ENCODE assay signal across 8 cellular contexts in genomic region chr6:167833396-167833763, GRCh38. TPM values are rescaled to one million over a fixed set of nuclear protein-coding genes. Genes with fewer than 3 reads are reported as not detected.
A peak's percentile ranks its signal among the peaks of the same experiment; 100 is the strongest.
DNase-seq lines count a peak whose midpoint lies in the region; ATAC-seq, FAIRE-seq and TF ChIP-seq lines count a peak whose summit lies in the region.
"Had no signal": no experiment of that assay in that cellular context is flagged by ENCODE, and none has a peak within 500 bp of the region (broad histone marks: within the 10 kb centered on the region; RNA-seq: fewer than 3 reads in every experiment).

No MANE protein-coding gene starts in this region.

- H3K4me3 ChIP-seq in astrocyte (ENCODE audit: insufficient read depth, low read depth, low read length) (no peak overlapping the region), smooth muscle cell (no peak overlapping the region), uterus (no peak overlapping the region)

- no peaks in the 10 kb centered on the region for H3K36me3 ChIP-seq in astrocyte (ENCODE audit: insufficient read depth, low read length)
- no peaks in the 10 kb centered on the region for H3K36me3 ChIP-seq in smooth muscle cell (ENCODE audit: low read depth)
- H3K36me3 ChIP-seq in uterus = no peaks in the 10 kb centered on the region

- H3K4me3 Mint-ChIP-seq in astrocyte (ENCODE audit: unreplicated experiment) = peak overlapping the region; percentile 54

- peaks cover 52% of the 10 kb centered on the region for H3K4me1 Mint-ChIP-seq in astrocyte (ENCODE audit: low read depth, unreplicated experiment)

- H3K9ac ChIP-seq in astrocyte (ENCODE audit: low read length) (no peak overlapping the region), smooth muscle cell (ENCODE audit: low read depth) (no peak overlapping the region)

- H3K27me3 Mint-ChIP-seq in astrocyte (ENCODE audit: low read depth, unreplicated experiment) = no peaks in the 10 kb centered on the region

- no peak overlapping the region for H3K27ac Mint-ChIP-seq in astrocyte (ENCODE audit: unreplicated experiment)

- no peaks in the 10 kb centered on the region for H3K36me3 Mint-ChIP-seq in astrocyte (ENCODE audit: low read depth, unreplicated experiment)

- H3K9me3 Mint-ChIP-seq in astrocyte (ENCODE audit: unreplicated experiment) = no peaks in the 10 kb centered on the region

- H3K79me2 ChIP-seq in astrocyte (ENCODE audit: insufficient read depth, low read length) = peaks cover 95% of the 10 kb centered on the region
- peaks cover 100% of the 10 kb centered on the region for H3K79me2 ChIP-seq in smooth muscle cell (ENCODE audit: low read depth)

- H4K20me1 ChIP-seq in astrocyte (ENCODE audit: insufficient read depth, low read length) (peaks cover 89% of the 10 kb centered on the region), smooth muscle cell (ENCODE audit: low read depth) (peaks cover 100% of the 10 kb centered on the region)

- no peaks in the 10 kb centered on the region for H3K4me1 ChIP-seq in astrocyte (ENCODE audit: insufficient read depth, low read length)
- peaks cover 60% of the 10 kb centered on the region for H3K4me1 ChIP-seq in smooth muscle cell (ENCODE audit: low read depth)
- no peaks in the 10 kb centered on the region for H3K4me1 ChIP-seq in uterus

- H3K27me3 ChIP-seq in astrocyte (ENCODE audit: insufficient read depth, low read length) (no peaks in the 10 kb centered on the region), smooth muscle cell (ENCODE audit: low read depth) (no peaks in the 10 kb centered on the region), uterus (no peaks in the 10 kb centered on the region)

- H3K4me2 ChIP-seq in astrocyte (ENCODE audit: low read length) (no peak overlapping the region), smooth muscle cell (peak overlapping the region; percentile 41)

- TF ChIP-seq POLR2A in uterus (IDR thresholded peaks at IDR 0.05) = no peak

- H2AFZ ChIP-seq in astrocyte (ENCODE audit: low read depth, low read length) = no peak overlapping the region
- H2AFZ ChIP-seq in smooth muscle cell (ENCODE audit: low read depth) = no peak overlapping the region

- H3K9me3 ChIP-seq in astrocyte (ENCODE audit: insufficient read depth, low read depth, low read length) (no peaks in the 10 kb centered on the region), smooth muscle cell (replicated peaks; ENCODE audit: low read depth) (no peaks in the 10 kb centered on the region), uterus (no peaks in the 10 kb centered on the region)

- DNase-seq in astrocyte (ENCODE audit: low read depth) (no peak), smooth muscle cell (lab: John Stamatoyannopoulos, UW; ENCODE audit: unreplicated experiment) (no peak), NCI-H1048 (lab: John Stamatoyannopoulos, UW) (no peak), uterus (no peak)
- DNase-seq in activated CD4-positive, alpha-beta T cell treated with anti-CD3 and anti-CD28 coated beads, Interleukin-2, amount 50 U/mL, for 4 hours = no peak
- DNase-seq: stimulated activated CD4-positive, alpha-beta T cell treated with anti-CD3 and anti-CD28 coated beads, Interleukin-2, amount 100 ng/mL, for 48 hours had no signal

- peaks cover 16% of the 10 kb centered on the region for H3F3A ChIP-seq in smooth muscle cell (ENCODE audit: low read depth)

- no peak overlapping the region for H3K27ac ChIP-seq in astrocyte (ENCODE audit: low read depth, low read length)
- peak overlapping the region; percentile 17 for H3K27ac ChIP-seq in smooth muscle cell (ENCODE audit: low read depth)
- no peak overlapping the region for H3K27ac ChIP-seq in uterus

- intact Hi-C loops in uterus (cut with DNase I; ENCODE audit: low total_unique reads) = no loop called here

- ATAC-seq in GM21360 (IDR thresholded peaks at IDR 0.05; ENCODE audit: unreplicated experiment) (peak; percentile 26), HG03108 (IDR thresholded peaks at IDR 0.05; ENCODE audit: unreplicated experiment) (peak; percentile 21)

- TF ChIP-seq CTCF in astrocyte (IDR thresholded peaks at IDR 0.05; ENCODE audit: insufficient read depth, low read depth, low read length) = no peak
- TF ChIP-seq CTCF in smooth muscle cell (IDR thresholded peaks at IDR 0.05; ENCODE audit: borderline replicate concordance, insufficient read depth, poor library complexity, severe bottlenecking) = no peak
- TF ChIP-seq CTCF in uterus (IDR thresholded peaks at IDR 0.05) = no peak

- 86% methylated on average over 2 of the region's 2 CpGs for WGBS in smooth muscle cell (ENCODE audit: low lambda C conversion rate)

- no peak for FAIRE-seq in astrocyte (lab: Jason Lieb, UNC)

RNA-seq across cellular contexts. Expression of gene AFDN, which starts 6.7 kb away (rescaled TPM):
- total RNA-seq in astrocyte (95.0 and 102 TPM in 2 replicates), smooth muscle cell (98.8 and 125 TPM in 2 replicates), uterus (100 to 1,000 TPM in 2 of 4 donors, 10 to 100 TPM in 2; 64.6 to 210 (median 120) TPM)
- 52.3 and 83.7 TPM in 2 replicates for polyA plus RNA-seq in smooth muscle cell
